In genomic region chr12:109900752-109901580, GRCh38 we compare ENCODE assay signal across 8 cellular contexts. TPM values are rescaled to one million over a fixed set of nuclear protein-coding genes. Genes with fewer than 3 reads are reported as not detected.
DNase-seq lines count a peak whose midpoint lies in the region; ATAC-seq, FAIRE-seq and TF ChIP-seq lines count a peak whose summit lies in the region.

No MANE protein-coding gene starts in this region.

- no peak for TF ChIP-seq POLR2A in GM12891 (IDR thresholded peaks at IDR 0.05; ENCODE audit: low read depth, low read length)

- H3K9me3 ChIP-seq in HUES48 (ENCODE audit: control insufficient read depth, insufficient read depth, low read length): no peaks in the 10 kb centered on the region

- H3K9ac ChIP-seq in HUES48 (ENCODE audit: low read depth, low read length): 0 out of 2 replicates have a peak overlapping the region, but pooled peaks have one; percentile 13

- H3K4me1 Mint-ChIP-seq in activated naive CD8-positive, alpha-beta T cell treated with anti-CD3 and anti-CD28 coated beads, Interleukin-2, amount 10 ng/mL, durations not matched to agents 7 days and 5 days: peaks cover 17% of the 10 kb centered on the region
- H3K4me1 Mint-ChIP-seq in stimulated activated naive CD8-positive, alpha-beta T cell treated with anti-CD3 and anti-CD28 coated beads, Interleukin-15, Interleukin-2, amounts not matched to agents 100 ng/mL and 50 ng/mL, for 24 hours (ENCODE audit: low read depth): peaks cover 30% of the 10 kb centered on the region

- peak; percentile 17 for ATAC-seq in activated naive CD8-positive, alpha-beta T cell treated with anti-CD3 and anti-CD28 coated beads, Interleukin-2, amount 10 ng/mL, durations not matched to agents 7 days and 5 days (ENCODE audit: low read depth)
- no peak for ATAC-seq in GM18517 (IDR thresholded peaks at IDR 0.05; ENCODE audit: unreplicated experiment)

- H3K36me3 ChIP-seq in HUES48 (ENCODE audit: control insufficient read depth, insufficient read depth, low read length): no peaks in the 10 kb centered on the region; the same call in 1 of the 2 replicates

- H3K4me3 ChIP-seq in HUES48 (ENCODE audit: low read depth, low read length): peak overlapping the region; percentile 70

- H3K9me3 Mint-ChIP-seq in activated naive CD8-positive, alpha-beta T cell treated with anti-CD3 and anti-CD28 coated beads, Interleukin-2, amount 10 ng/mL, durations not matched to agents 7 days and 5 days: no peaks in the 10 kb centered on the region
- H3K9me3 Mint-ChIP-seq in stimulated activated naive CD8-positive, alpha-beta T cell treated with anti-CD3 and anti-CD28 coated beads, Interleukin-15, Interleukin-2, amounts not matched to agents 100 ng/mL and 50 ng/mL, for 24 hours: no peaks in the 10 kb centered on the region

- peak overlapping the region; percentile 96 for H3K27ac Mint-ChIP-seq in activated naive CD8-positive, alpha-beta T cell treated with anti-CD3 and anti-CD28 coated beads, Interleukin-2, amount 10 ng/mL, durations not matched to agents 7 days and 5 days
- peak overlapping the region; percentile 97 for H3K27ac Mint-ChIP-seq in stimulated activated naive CD8-positive, alpha-beta T cell treated with anti-CD3 and anti-CD28 coated beads, Interleukin-15, Interleukin-2, amounts not matched to agents 100 ng/mL and 50 ng/mL, for 24 hours

- H3K4me1 ChIP-seq in HUES48 (ENCODE audit: control insufficient read depth, insufficient read depth, low read length): peaks cover 15% of the 10 kb centered on the region

- H3K27me3 Mint-ChIP-seq in activated naive CD8-positive, alpha-beta T cell treated with anti-CD3 and anti-CD28 coated beads, Interleukin-2, amount 10 ng/mL, durations not matched to agents 7 days and 5 days: no peaks in the 10 kb centered on the region
- H3K27me3 Mint-ChIP-seq in stimulated activated naive CD8-positive, alpha-beta T cell treated with anti-CD3 and anti-CD28 coated beads, Interleukin-15, Interleukin-2, amounts not matched to agents 100 ng/mL and 50 ng/mL, for 24 hours: no peaks in the 10 kb centered on the region

- POLR2A ChIA-PET in activated naive CD8-positive, alpha-beta T cell treated with anti-CD3 and anti-CD28 coated beads, Interleukin-2, amount 10 ng/mL, durations not matched to agents 7 days and 5 days (lab: Charles Lee): interaction anchor here (0.5 to 2.7 kb wide), 9 partner anchors 9 to 175 kb away, joined by 3 to 20 read pairs (median 4); partner anchors contain the start of genes GIT2 and GLTP

- peak; percentile 64 for FAIRE-seq in GM12891 (lab: Jason Lieb, UNC)

- in situ Hi-C loops in ACHN (cut with HindIII; ENCODE audit: low pct_ligation_motif_present, low pct_unique_long_range_greater_than_20kb, low sequenced_read_pairs): no loop called here

- peaks cover 95% of the 10 kb centered on the region for H3K27me3 ChIP-seq in HUES48 (ENCODE audit: control insufficient read depth, insufficient read depth, low read length)

- H3K36me3 Mint-ChIP-seq in activated naive CD8-positive, alpha-beta T cell treated with anti-CD3 and anti-CD28 coated beads, Interleukin-2, amount 10 ng/mL, durations not matched to agents 7 days and 5 days: peaks cover 15% of the 10 kb centered on the region
- H3K36me3 Mint-ChIP-seq in stimulated activated naive CD8-positive, alpha-beta T cell treated with anti-CD3 and anti-CD28 coated beads, Interleukin-15, Interleukin-2, amounts not matched to agents 100 ng/mL and 50 ng/mL, for 24 hours (ENCODE audit: low read depth): peaks cover 26% of the 10 kb centered on the region

- peak; percentile 19 for DNase-seq in ACHN
- DNase-seq in GM12891 (ENCODE audit: insufficient read length, low spot score): no peak
- DNase-seq in activated naive CD8-positive, alpha-beta T cell treated with anti-CD3 and anti-CD28 coated beads, Interleukin-2, amount 10 ng/mL, durations not matched to agents 7 days and 5 days: no peak
- DNase-seq in iPS-NIHi7 (ENCODE audit: extremely low spot score): peak; percentile 67
- no peak for DNase-seq in NCI-H510A treated with DMSO at 0.1 percent for 48 hours (lab: John Stamatoyannopoulos, UW)

- H3K27ac ChIP-seq in HUES48 (ENCODE audit: low read depth, low read length): peak overlapping the region; percentile 81

- H3K4me3 Mint-ChIP-seq in activated naive CD8-positive, alpha-beta T cell treated with anti-CD3 and anti-CD28 coated beads, Interleukin-2, amount 10 ng/mL, durations not matched to agents 7 days and 5 days: peak overlapping the region; percentile 92
- H3K4me3 Mint-ChIP-seq in stimulated activated naive CD8-positive, alpha-beta T cell treated with anti-CD3 and anti-CD28 coated beads, Interleukin-15, Interleukin-2, amounts not matched to agents 100 ng/mL and 50 ng/mL, for 24 hours: peak overlapping the region; percentile 94

TF ChIP-seq in GM12891, 5 proteins besides CTCF, POLR2A, EP300 and RAD21:
- TF ChIP-seq PAX5 (IDR thresholded peaks at IDR 0.05; ENCODE audit: insufficient read depth, low read length, severe bottlenecking) (no peak), SPI1 (IDR thresholded peaks at IDR 0.05; ENCODE audit: low read depth, low read length) (no peak), POU2F2 (IDR thresholded peaks at IDR 0.05; ENCODE audit: low read depth, low read length) (no peak), POLR2AphosphoS5 (IDR thresholded peaks at IDR 0.05; ENCODE audit: low read depth, low read length) (no peak), TAF1 (IDR thresholded peaks at IDR 0.05; ENCODE audit: low read depth, low read length) (no peak)

RNA-seq across cellular contexts. Expression of gene TCHP, which starts 0.9 kb away (rescaled TPM):
- 8.5 TPM for polyA plus RNA-seq in GM12891 (2012; ENCODE audit: low read depth, missing spikeins)
- total RNA-seq in activated naive CD8-positive, alpha-beta T cell treated with anti-CD3 and anti-CD28 coated beads, Interleukin-2, amount 10 ng/mL, durations not matched to agents 7 days and 5 days: 10 to 100 TPM; 34.4 to 37.2 TPM

RNA-seq across cellular contexts. Expression of gene GLTP, which starts 20.6 kb away (rescaled TPM):
- polyA plus RNA-seq in GM12891 (2012; ENCODE audit: low read depth, missing spikeins): 10.7 TPM
- total RNA-seq in activated naive CD8-positive, alpha-beta T cell treated with anti-CD3 and anti-CD28 coated beads, Interleukin-2, amount 10 ng/mL, durations not matched to agents 7 days and 5 days: 10 to 100 TPM; 18.3 to 20.2 TPM

Comparison
In these comparisons a context has a peak if more than half of its experiments do, and no peak if none do; other contexts are left out.
1. DNase-seq: peak in ACHN (single experiment) and iPS-NIHi7 (single experiment); none in GM12891 (single experiment), activated naive CD8-positive, alpha-beta T cell treated with anti-CD3 and anti-CD28 coated beads, Interleukin-2, amount 10 ng/mL, durations not matched to agents 7 days and 5 days (single experiment) and NCI-H510A treated with DMSO at 0.1 percent for 48 hours (single experiment).